12 cellular contexts compared by ENCODE assay signal in genomic region chr11:108235633-108236032, GRCh38. TPM values are rescaled to one million over a fixed set of nuclear protein-coding genes. Genes with fewer than 3 reads are reported as not detected.
DNase-seq lines count a peak whose midpoint lies in the region; ATAC-seq and TF ChIP-seq lines count a peak whose summit lies in the region.
"Had no signal": no experiment of that assay in that cellular context is flagged by ENCODE, and none has a peak within 500 bp of the region (broad histone marks: within the 10 kb centered on the region; RNA-seq: fewer than 3 reads in every experiment).

No MANE protein-coding gene starts in this region.

- H3K4me3 ChIP-seq in BLaER1 treated with 17β-estradiol and CSF1 and Interleukin-3, amounts not matched to agents 10 nM and 100 nM: no peak overlapping the region
- peak overlapping the region; percentile 26 for H3K4me3 ChIP-seq in CD8-positive, alpha-beta memory T cell (ENCODE audit: low read length)
- H3K4me3 ChIP-seq in fibroblast of villous mesenchyme (ENCODE audit: low read depth, low read length): no peak overlapping the region
- H3K4me3 ChIP-seq: gastroesophageal sphincter, transverse colon had no signal

- H3K4me3 Mint-ChIP-seq in CD8-positive, alpha-beta memory T cell: peak overlapping the region; percentile 11 to 79 (median 72)
- peak overlapping the region; percentile 31 for H3K4me3 Mint-ChIP-seq in activated CD4-positive, alpha-beta memory T cell treated with anti-CD3 and anti-CD28 coated beads for 36 hours

- peak overlapping the region; percentile 78 to 98 (median 95) for H3K27ac Mint-ChIP-seq in CD8-positive, alpha-beta memory T cell
- H3K27ac Mint-ChIP-seq in activated CD4-positive, alpha-beta memory T cell treated with anti-CD3 and anti-CD28 coated beads for 36 hours: peak overlapping the region; percentile 76

- peak overlapping the region; percentile 71 to 96 (median 87); a peak in 20 of 22 replicates for H3K4me2 ChIP-seq in BLaER1 treated with 17β-estradiol and CSF1 and Interleukin-3, amounts not matched to agents 10 nM and 100 nM

- intact Hi-C loops in activated CD4-positive, alpha-beta memory T cell treated with anti-CD3 and anti-CD28 coated beads for 36 hours (cut with micrococcal nuclease): loop anchor here (1.0 to 5.0 kb wide), 5 partner anchors 11 to 67 kb away; no protein-coding TSS in a partner anchor

- H3K9me3 Mint-ChIP-seq in CD8-positive, alpha-beta memory T cell: no peaks in the 10 kb centered on the region
- no peaks in the 10 kb centered on the region for H3K9me3 Mint-ChIP-seq in activated CD4-positive, alpha-beta memory T cell treated with anti-CD3 and anti-CD28 coated beads for 36 hours

- H3K27me3 Mint-ChIP-seq in CD8-positive, alpha-beta memory T cell: no peaks in the 10 kb centered on the region
- no peaks in the 10 kb centered on the region for H3K27me3 Mint-ChIP-seq in activated CD4-positive, alpha-beta memory T cell treated with anti-CD3 and anti-CD28 coated beads for 36 hours

- no peaks in the 10 kb centered on the region for H3K27me3 ChIP-seq in BLaER1 treated with 17β-estradiol and CSF1 and Interleukin-3, amounts not matched to agents 10 nM and 100 nM
- no peaks in the 10 kb centered on the region for H3K27me3 ChIP-seq in CD8-positive, alpha-beta memory T cell (ENCODE audit: insufficient read depth, low read length, poor library complexity, severe bottlenecking)
- H3K27me3 ChIP-seq: gastroesophageal sphincter, transverse colon had no signal

- peaks cover 54 to 82% (median 70%) of the 10 kb centered on the region in 11 experiments for H3K36me3 ChIP-seq in BLaER1 treated with 17β-estradiol and CSF1 and Interleukin-3, amounts not matched to agents 10 nM and 100 nM
- peaks cover 19% of the 10 kb centered on the region for H3K36me3 ChIP-seq in CD8-positive, alpha-beta memory T cell (ENCODE audit: insufficient read depth, low read length)

- H3K4me1 ChIP-seq in BLaER1 treated with 17β-estradiol and CSF1 and Interleukin-3, amounts not matched to agents 10 nM and 100 nM: peaks cover 43 to 59% (median 51%) of the 10 kb centered on the region in 10 experiments
- peaks cover 96% of the 10 kb centered on the region for H3K4me1 ChIP-seq in CD8-positive, alpha-beta memory T cell (ENCODE audit: insufficient read depth, low read length)
- H3K4me1 ChIP-seq: gastroesophageal sphincter had no signal

- H3K9ac ChIP-seq in BLaER1 treated with 17β-estradiol and CSF1 and Interleukin-3, amounts not matched to agents 10 nM and 100 nM: peak overlapping the region in 1 of 11 experiments; percentile 64; a peak in 1 of 22 replicates

- no peak for TF ChIP-seq CTCF in fibroblast of villous mesenchyme (IDR thresholded peaks at IDR 0.05; ENCODE audit: insufficient read depth, low read depth, low read length)

- peaks cover 0 to 16% (median 0%) of the 10 kb centered on the region in 11 experiments; a peak in 2 of 22 replicates for H4K20me1 ChIP-seq in BLaER1 treated with 17β-estradiol and CSF1 and Interleukin-3, amounts not matched to agents 10 nM and 100 nM

- no peak for ATAC-seq in GM18870 (IDR thresholded peaks at IDR 0.05; ENCODE audit: unreplicated experiment)
- ATAC-seq: gastroesophageal sphincter, left ventricle myocardium superior had no signal

- peaks cover 19 to 68% (median 28%) of the 10 kb centered on the region in 3 donors for H3K36me3 Mint-ChIP-seq in CD8-positive, alpha-beta memory T cell
- peaks cover 23% of the 10 kb centered on the region for H3K36me3 Mint-ChIP-seq in activated CD4-positive, alpha-beta memory T cell treated with anti-CD3 and anti-CD28 coated beads for 36 hours

- CTCF ChIA-PET in CD8-positive, alpha-beta memory T cell (lab: Charles Lee): interaction anchor here (1.5 to 12.9 kb wide), 2 partner anchors 12 to 91 kb away, joined by 4 to 160 read pairs; partner anchors contain the start of genes ATM and NPAT
- CTCF ChIA-PET in activated CD4-positive, alpha-beta memory T cell treated with anti-CD3 and anti-CD28 coated beads for 36 hours (lab: Charles Lee): interaction anchor here (3.3 kb wide), 1 partner anchor 10 kb away, joined by 19 read pairs; no protein-coding TSS in a partner anchor

- peak overlapping the region in 10 of 11 experiments; percentile 63 to 87 (median 82); a peak in 20 of 22 replicates for H3K27ac ChIP-seq in BLaER1 treated with 17β-estradiol and CSF1 and Interleukin-3, amounts not matched to agents 10 nM and 100 nM
- peak overlapping the region; percentile 38 for H3K27ac ChIP-seq in CD8-positive, alpha-beta memory T cell (ENCODE audit: low read depth, low read length)
- H3K27ac ChIP-seq: gastroesophageal sphincter had no signal

- DNase-seq in CD8-positive, alpha-beta memory T cell: no peak
- no peak for DNase-seq in activated CD4-positive, alpha-beta memory T cell treated with anti-CD3 and anti-CD28 coated beads for 36 hours
- peak; percentile 24 for DNase-seq in fibroblast of villous mesenchyme (ENCODE audit: low read depth)
- DNase-seq in DMS153 (lab: John Stamatoyannopoulos, UW): no peak
- DNase-seq in NCI-H748 (lab: John Stamatoyannopoulos, UW; ENCODE audit: unreplicated experiment): no peak
- no peak for DNase-seq in NCI-H82 treated with DMSO at 0.1 percent for 48 hours (lab: John Stamatoyannopoulos, UW; ENCODE audit: unreplicated experiment)
- DNase-seq: left ventricle myocardium superior, NCI-H1694 treated with DMSO at 0.1 percent for 48 hours, transverse colon had no signal

- peaks cover 0 to 9% (median 0%) of the 10 kb centered on the region in 11 experiments; a peak in 6 of 22 replicates for H3K9me3 ChIP-seq in BLaER1 treated with 17β-estradiol and CSF1 and Interleukin-3, amounts not matched to agents 10 nM and 100 nM (replicated peaks in 1 of 11)
- H3K9me3 ChIP-seq in CD8-positive, alpha-beta memory T cell (ENCODE audit: low read length): no peaks in the 10 kb centered on the region
- H3K9me3 ChIP-seq: gastroesophageal sphincter, transverse colon had no signal

- H3K4me1 Mint-ChIP-seq in CD8-positive, alpha-beta memory T cell: peaks cover 70 to 95% (median 88%) of the 10 kb centered on the region in 3 donors
- peaks cover 71% of the 10 kb centered on the region for H3K4me1 Mint-ChIP-seq in activated CD4-positive, alpha-beta memory T cell treated with anti-CD3 and anti-CD28 coated beads for 36 hours (ENCODE audit: low read depth)

- POLR2A ChIA-PET in CD8-positive, alpha-beta memory T cell (lab: Charles Lee): interaction anchor here (7.3 kb wide), 1 partner anchor 11 kb away, joined by 163 read pairs; the partner anchor contains the start of genes ATM and NPAT
- POLR2A ChIA-PET in activated CD4-positive, alpha-beta memory T cell treated with anti-CD3 and anti-CD28 coated beads for 36 hours (lab: Charles Lee): interaction anchor here (0.6 to 2.6 kb wide), 2 partner anchors 11 to 26 kb away, joined by 4 to 62 read pairs; partner anchors contain the start of genes ATM and NPAT

RNA-seq across cellular contexts. Expression of gene ATM, which starts 12.8 kb away (rescaled TPM):
- total RNA-seq in CD8-positive, alpha-beta memory T cell: 10 to 100 TPM; 76.0 to 77.1 TPM
- 87.1 TPM for polyA plus RNA-seq in CD8-positive, alpha-beta memory T cell
- 10 to 100 TPM; 31.3 to 31.6 TPM for total RNA-seq in activated CD4-positive, alpha-beta memory T cell treated with anti-CD3 and anti-CD28 coated beads for 36 hours
- total RNA-seq in fibroblast of villous mesenchyme: 152 and 158 TPM in 2 replicates

RNA-seq across cellular contexts. Expression of gene NPAT, which starts 13.2 kb away (rescaled TPM):
- 10 to 100 TPM; 38.9 to 39.7 TPM for total RNA-seq in CD8-positive, alpha-beta memory T cell
- polyA plus RNA-seq in CD8-positive, alpha-beta memory T cell: 39.6 TPM
- total RNA-seq in activated CD4-positive, alpha-beta memory T cell treated with anti-CD3 and anti-CD28 coated beads for 36 hours: 10 to 100 TPM; 28.7 to 29.2 TPM
- 15.8 and 19.0 TPM in 2 replicates for total RNA-seq in fibroblast of villous mesenchyme
